16 cellular contexts compared by ENCODE assay signal in the genomic region with DNA sequence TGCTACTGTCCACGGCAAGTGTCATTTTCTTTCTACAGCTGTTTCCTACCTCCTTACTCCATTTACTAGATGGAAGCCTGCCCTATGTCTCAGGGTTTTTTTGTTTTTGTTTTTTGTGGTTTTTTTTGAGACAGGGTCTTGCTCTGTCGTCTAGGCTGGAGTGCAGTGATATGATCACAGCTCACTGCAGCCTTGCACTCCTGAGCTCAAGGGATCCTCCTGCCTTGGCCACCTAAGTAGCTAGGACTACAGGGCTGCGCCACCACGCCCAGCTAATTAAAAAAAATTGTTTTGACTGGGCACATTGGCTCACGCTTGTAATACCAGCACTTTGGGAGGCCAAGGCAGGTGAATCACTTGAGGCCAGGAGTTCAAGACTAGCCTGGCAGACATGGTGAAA. TPM values are rescaled to one million over a fixed set of nuclear protein-coding genes. Genes with fewer than 3 reads are reported as not detected.
A peak's percentile ranks its signal among the peaks of the same experiment; 100 is the strongest.
DNase-seq lines count a peak whose midpoint lies in the region; FAIRE-seq and TF ChIP-seq lines count a peak whose summit lies in the region.
"Had no signal": no experiment of that assay in that cellular context is flagged by ENCODE, and none has a peak within 500 bp of the region (broad histone marks: within the 10 kb centered on the region; RNA-seq: fewer than 3 reads in every experiment).

No MANE protein-coding gene starts in this region.

- no peaks in the 10 kb centered on the region for H3K27me3 ChIP-seq in BLaER1
- H3K27me3 ChIP-seq in breast epithelium: no peaks in the 10 kb centered on the region
- H3K27me3 ChIP-seq: BLaER1 treated with 17β-estradiol and CSF1 and Interleukin-3, amounts not matched to agents 10 nM and 100 nM had no signal

- no TSS peak for BruUV-seq in OCI-LY7 (replicated peaks; lab: Mats Ljungman, UMichigan)

- CTCF ChIA-PET in OCI-LY7 (lab: Charles Lee; ENCODE audit: unreplicated experiment): no interaction called here

- H2AFZ ChIP-seq in OCI-LY7 (ENCODE audit: low read length): 0 out of 2 replicates have a peak overlapping the region, but pooled peaks have one; percentile 10

- H3K9me3 ChIP-seq in BLaER1 (peaks cover 25% of the 10 kb centered on the region), OCI-LY7 (ENCODE audit: low read length) (peaks cover 10% of the 10 kb centered on the region), breast epithelium (no peaks in the 10 kb centered on the region)

- no peak for TF ChIP-seq CTCF in OCI-LY7 (conservative IDR thresholded peaks at IDR 0.05; ENCODE audit: low read length)
- no peak for TF ChIP-seq CTCF in breast epithelium (IDR thresholded peaks at IDR 0.05)

- POLR2A ChIA-PET in OCI-LY7 (lab: Charles Lee): interaction anchor here (0.6 to 1.5 kb wide), 4 partner anchors 27 to 372 kb away, joined by 3 to 9 read pairs (median 5); no protein-coding TSS in a partner anchor

- H3K4me3 Mint-ChIP-seq in dendritic cell treated with granulocyte-macrophage colony-stimulating factor and Interleukin-4, amounts not matched to agents 40 ng/mL and 50 ng/mL, for 4 days: no peak overlapping the region
- H3K4me3 Mint-ChIP-seq in activated T-helper 2 cell treated with anti-CD3 and anti-CD28 coated beads, Interferon-gamma antibody, Interleukin-2, Interleukin-4, amounts not matched to agents 10 μg/mL and 5 μg/mL and 100 μg/mL, durations not matched to agents 14 hours and 24 hours and 36 hours (ENCODE audit: low read depth): no peak overlapping the region
- H3K4me3 Mint-ChIP-seq: CD8-positive, alpha-beta T cell; H9 had no signal

- no peaks in the 10 kb centered on the region for H3K9me3 Mint-ChIP-seq in dendritic cell treated with granulocyte-macrophage colony-stimulating factor and Interleukin-4, amounts not matched to agents 40 ng/mL and 50 ng/mL, for 4 days
- H3K9me3 Mint-ChIP-seq in activated T-helper 2 cell treated with anti-CD3 and anti-CD28 coated beads, Interferon-gamma antibody, Interleukin-2, Interleukin-4, amounts not matched to agents 10 μg/mL and 5 μg/mL and 100 μg/mL, durations not matched to agents 14 hours and 24 hours and 36 hours: no peaks in the 10 kb centered on the region
- H3K9me3 Mint-ChIP-seq: CD8-positive, alpha-beta T cell; H9 had no signal

- peaks cover 12% of the 10 kb centered on the region for H3K4me1 Mint-ChIP-seq in dendritic cell treated with granulocyte-macrophage colony-stimulating factor and Interleukin-4, amounts not matched to agents 40 ng/mL and 50 ng/mL, for 4 days (ENCODE audit: low read depth)
- H3K4me1 Mint-ChIP-seq in activated T-helper 2 cell treated with anti-CD3 and anti-CD28 coated beads, Interferon-gamma antibody, Interleukin-2, Interleukin-4, amounts not matched to agents 10 μg/mL and 5 μg/mL and 100 μg/mL, durations not matched to agents 14 hours and 24 hours and 36 hours (ENCODE audit: low read depth): no peaks in the 10 kb centered on the region
- H3K4me1 Mint-ChIP-seq: H9 had no signal

- H3K4me3 ChIP-seq in BLaER1 (no peak overlapping the region), OCI-LY7 (ENCODE audit: low read depth, low read length, poor library complexity, severe bottlenecking) (no peak overlapping the region), breast epithelium (no peak overlapping the region)
- H3K4me3 ChIP-seq: BLaER1 treated with 17β-estradiol and CSF1 and Interleukin-3, amounts not matched to agents 10 nM and 100 nM; GM12878 had no signal

- H3K27ac ChIP-seq in BLaER1: no peak overlapping the region
- no peak overlapping the region for H3K27ac ChIP-seq in OCI-LY7 (ENCODE audit: low read depth, low read length, poor library complexity, severe bottlenecking)
- no peak overlapping the region for H3K27ac ChIP-seq in breast epithelium
- H3K27ac ChIP-seq: BLaER1 treated with 17β-estradiol and CSF1 and Interleukin-3, amounts not matched to agents 10 nM and 100 nM had no signal

- peak overlapping the region; percentile 62 for H3K27ac Mint-ChIP-seq in dendritic cell treated with granulocyte-macrophage colony-stimulating factor and Interleukin-4, amounts not matched to agents 40 ng/mL and 50 ng/mL, for 4 days
- H3K27ac Mint-ChIP-seq in activated T-helper 2 cell treated with anti-CD3 and anti-CD28 coated beads, Interferon-gamma antibody, Interleukin-2, Interleukin-4, amounts not matched to agents 10 μg/mL and 5 μg/mL and 100 μg/mL, durations not matched to agents 14 hours and 24 hours and 36 hours: no peak overlapping the region
- H3K27ac Mint-ChIP-seq: CD8-positive, alpha-beta T cell; H9 had no signal

- no peak for DNase-seq in OCI-LY7 (ENCODE audit: low spot score)
- no peak for DNase-seq in urothelium cell line (ENCODE audit: low spot score)
- DNase-seq in activated T-helper 2 cell treated with anti-CD3 and anti-CD28 coated beads, Interferon-gamma antibody, Interleukin-2, Interleukin-4, amounts not matched to agents 10 μg/mL and 5 μg/mL and 100 μg/mL, durations not matched to agents 14 hours and 24 hours and 36 hours (ENCODE audit: low spot score): no peak
- DNase-seq in breast epithelium (ENCODE audit: low spot score in 2 of 2): no peak
- DNase-seq in cardiac septum (ENCODE audit: low spot score): no peak
- DNase-seq: 8988T; Calu3; CD8-positive, alpha-beta T cell; DMS79 treated with DMSO at 0.1 percent for 48 hours; EL; H9 had no signal

- H3K9me2 ChIP-seq in OCI-LY7 (ENCODE audit: insufficient read depth, low read length): no peaks in the 10 kb centered on the region

- TF ChIP-seq POLR2A in breast epithelium (IDR thresholded peaks at IDR 0.05): no peak

- no peaks in the 10 kb centered on the region for H3K79me2 ChIP-seq in OCI-LY7 (ENCODE audit: insufficient read depth, low read depth, low read length)

- no peaks in the 10 kb centered on the region for H3K27me3 Mint-ChIP-seq in dendritic cell treated with granulocyte-macrophage colony-stimulating factor and Interleukin-4, amounts not matched to agents 40 ng/mL and 50 ng/mL, for 4 days
- H3K27me3 Mint-ChIP-seq in activated T-helper 2 cell treated with anti-CD3 and anti-CD28 coated beads, Interferon-gamma antibody, Interleukin-2, Interleukin-4, amounts not matched to agents 10 μg/mL and 5 μg/mL and 100 μg/mL, durations not matched to agents 14 hours and 24 hours and 36 hours (ENCODE audit: low read depth): no peaks in the 10 kb centered on the region

- H4K20me1 ChIP-seq in BLaER1 (no peaks in the 10 kb centered on the region), OCI-LY7 (ENCODE audit: insufficient read depth, low read length) (no peaks in the 10 kb centered on the region)
- H4K20me1 ChIP-seq: BLaER1 treated with 17β-estradiol and CSF1 and Interleukin-3, amounts not matched to agents 10 nM and 100 nM had no signal

- peaks cover 12% of the 10 kb centered on the region for H3K4me1 ChIP-seq in BLaER1
- H3K4me1 ChIP-seq in OCI-LY7 (ENCODE audit: insufficient read depth, low read length, poor library complexity, severe bottlenecking): no peaks in the 10 kb centered on the region
- H3K4me1 ChIP-seq in breast epithelium: no peaks in the 10 kb centered on the region

- FAIRE-seq in urothelium cell line (lab: Jason Lieb, UNC): peak; percentile 27
- FAIRE-seq: GM12878, H1 had no signal

- no peak overlapping the region for H3K9ac ChIP-seq in BLaER1
- H3K9ac ChIP-seq: BLaER1 treated with 17β-estradiol and CSF1 and Interleukin-3, amounts not matched to agents 10 nM and 100 nM had no signal

- H3K4me2 ChIP-seq in BLaER1 (peak overlapping the region; percentile 12; the same call in 1 of the 2 replicates), OCI-LY7 (ENCODE audit: low read length) (no peak overlapping the region)

- H3K36me3 Mint-ChIP-seq in dendritic cell treated with granulocyte-macrophage colony-stimulating factor and Interleukin-4, amounts not matched to agents 40 ng/mL and 50 ng/mL, for 4 days (ENCODE audit: low read depth): no peaks in the 10 kb centered on the region
- H3K36me3 Mint-ChIP-seq in activated T-helper 2 cell treated with anti-CD3 and anti-CD28 coated beads, Interferon-gamma antibody, Interleukin-2, Interleukin-4, amounts not matched to agents 10 μg/mL and 5 μg/mL and 100 μg/mL, durations not matched to agents 14 hours and 24 hours and 36 hours (ENCODE audit: low read depth): no peaks in the 10 kb centered on the region
- H3K36me3 Mint-ChIP-seq: CD8-positive, alpha-beta T cell had no signal

- no peaks in the 10 kb centered on the region for H3K36me3 ChIP-seq in BLaER1
- H3K36me3 ChIP-seq in OCI-LY7 (ENCODE audit: insufficient read depth, low read length): no peaks in the 10 kb centered on the region
- no peaks in the 10 kb centered on the region for H3K36me3 ChIP-seq in breast epithelium
- H3K36me3 ChIP-seq: BLaER1 treated with 17β-estradiol and CSF1 and Interleukin-3, amounts not matched to agents 10 nM and 100 nM had no signal

- intact Hi-C loops in OCI-LY7 (cut with micrococcal nuclease; ENCODE audit: unreplicated experiment) (no loop called here), breast epithelium (cut with DNase I; ENCODE audit: low total_unique reads) (no loop called here), cardiac septum (cut with DNase I) (no loop called here)
- intact Hi-C loops in dendritic cell treated with granulocyte-macrophage colony-stimulating factor and Interleukin-4, amounts not matched to agents 40 ng/mL and 50 ng/mL, for 4 days (cut with micrococcal nuclease): loop anchor here (5.0 kb wide), 1 partner anchor 37 kb away; no protein-coding TSS in a partner anchor
- intact Hi-C loops in activated T-helper 2 cell treated with anti-CD3 and anti-CD28 coated beads, Interferon-gamma antibody, Interleukin-2, Interleukin-4, amounts not matched to agents 10 μg/mL and 5 μg/mL and 100 μg/mL, durations not matched to agents 14 hours and 24 hours and 36 hours (cut with micrococcal nuclease): no loop called here

RNA-seq across cellular contexts. Expression of gene TUBA1A, which starts 14.7 kb away (rescaled TPM):
- total RNA-seq in OCI-LY7 (2014; rRNA removed; shearing (Covaris generic)): 189 and 214 TPM in 2 replicates
- total RNA-seq in OCI-LY7 (2022) (136 and 159 TPM in 2 replicates), breast epithelium (100 to 1,000 TPM; 133 to 215 (median 150) TPM), cardiac septum (250 TPM)
- 86.9 and 94.0 TPM in 2 replicates for total RNA-seq in activated T-helper 2 cell treated with anti-CD3 and anti-CD28 coated beads, Interferon-gamma antibody, Interleukin-2, Interleukin-4, amounts not matched to agents 10 μg/mL and 5 μg/mL and 100 μg/mL, durations not matched to agents 14 hours and 24 hours and 36 hours

RNA-seq across cellular contexts. Expression of gene TUBA1B, which starts 43.0 kb away (rescaled TPM):
- total RNA-seq in OCI-LY7 (2014; rRNA removed; shearing (Covaris generic)): 3,393 and 3,539 TPM in 2 replicates
- 2,079 and 2,137 TPM in 2 replicates for total RNA-seq in OCI-LY7 (2022)
- 1,902 and 1,926 TPM in 2 replicates for total RNA-seq in activated T-helper 2 cell treated with anti-CD3 and anti-CD28 coated beads, Interferon-gamma antibody, Interleukin-2, Interleukin-4, amounts not matched to agents 10 μg/mL and 5 μg/mL and 100 μg/mL, durations not matched to agents 14 hours and 24 hours and 36 hours
- 100 to 1,000 TPM; 329 to 646 (median 567) TPM for total RNA-seq in breast epithelium
- total RNA-seq in cardiac septum: 377 TPM
